Comparison of ENCODE assay signal across 8 cellular contexts in the genomic region with DNA sequence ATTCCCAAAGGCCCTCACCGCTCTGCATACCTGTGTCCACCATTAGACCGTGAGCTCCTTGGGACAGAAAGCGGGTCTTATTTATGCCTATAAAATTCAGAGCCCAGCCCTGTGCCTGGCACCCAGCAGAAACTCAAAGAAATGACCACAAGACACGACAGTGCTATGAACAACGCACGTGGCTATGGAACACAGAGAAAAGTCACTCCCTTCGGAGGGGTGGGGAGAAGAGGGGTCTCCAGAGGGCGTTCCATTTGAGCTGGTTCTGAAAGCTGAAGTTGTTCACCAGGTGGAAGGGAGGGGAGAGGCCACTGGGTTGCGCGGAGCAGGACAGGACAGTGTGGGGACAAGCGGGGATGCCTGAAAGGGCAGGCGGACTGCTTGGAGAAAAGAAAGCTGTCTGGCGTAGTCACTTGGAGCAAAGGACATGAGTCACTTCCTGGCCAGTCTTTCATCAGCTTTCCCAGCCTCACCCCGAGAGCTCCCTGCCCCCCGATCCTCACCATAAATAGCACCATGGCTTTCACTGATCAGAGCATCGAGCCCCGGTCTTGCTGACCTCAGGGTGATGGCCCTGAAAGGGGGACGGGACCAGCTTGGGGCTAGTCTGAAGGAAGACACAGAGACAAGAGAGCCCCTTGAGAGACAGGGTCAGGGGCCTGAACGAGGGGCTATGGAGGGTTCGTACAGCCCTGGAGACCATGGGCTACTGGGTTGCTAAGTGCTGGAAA. TPM values are rescaled to one million over a fixed set of nuclear protein-coding genes. Genes with fewer than 3 reads are reported as not detected.
DNase-seq lines count a peak whose midpoint lies in the region; ATAC-seq and TF ChIP-seq lines count a peak whose summit lies in the region.

No MANE protein-coding gene starts in this region.

- H3K4me1 Mint-ChIP-seq in WTC11 (peaks cover 15% of the 10 kb centered on the region), neural crest cell (peaks cover 44% of the 10 kb centered on the region)

- no peaks in the 10 kb centered on the region for H3K9me3 Mint-ChIP-seq in WTC11
- H3K9me3 Mint-ChIP-seq in neural crest cell = no peaks in the 10 kb centered on the region

- H3K27me3 Mint-ChIP-seq in WTC11 (ENCODE audit: low read depth) (no peaks in the 10 kb centered on the region), neural crest cell (ENCODE audit: low read depth) (no peaks in the 10 kb centered on the region)

- H3K4me3 Mint-ChIP-seq in WTC11 = no peak overlapping the region
- H3K4me3 Mint-ChIP-seq in neural crest cell = peak overlapping the region; percentile 67

- ATAC-seq in WTC11 = peak; percentile 25
- ATAC-seq in HG03469 (IDR thresholded peaks at IDR 0.05; ENCODE audit: unreplicated experiment) = no peak

- H3K36me3 Mint-ChIP-seq in WTC11 = no peaks in the 10 kb centered on the region
- H3K36me3 Mint-ChIP-seq in neural crest cell (ENCODE audit: low read depth) = no peaks in the 10 kb centered on the region

- TF ChIP-seq CTCF in WTC11 (IDR thresholded peaks at IDR 0.05) (no peak), fibroblast of the aortic adventitia (IDR thresholded peaks at IDR 0.05; ENCODE audit: insufficient read depth, low read length) (no peak), neural crest cell (conservative IDR thresholded peaks at IDR 0.05) (no peak)

- CTCF ChIA-PET in WTC11 (lab: Charles Lee) = interaction anchor here (0.9 to 11.4 kb wide), 15 partner anchors 9 to 229 kb away, joined by 3 to 220 read pairs (median 4); no protein-coding TSS in a partner anchor

- peak; percentile 36 for DNase-seq in stimulated activated CD4-positive, alpha-beta T cell treated with anti-CD3 and anti-CD28 coated beads, Interleukin-1b, Interleukin-23, amount 100 ng/mL, for 48 hours
- no peak for DNase-seq in stimulated activated CD4-positive, alpha-beta T cell treated with anti-CD3 and anti-CD28 coated beads, Interleukin-2, amount 100 ng/mL, for 24 hours
- DNase-seq in WTC11 (ENCODE audit: low spot score) (no peak), fibroblast of the aortic adventitia (ENCODE audit: low read depth) (peak; percentile 94), neural crest cell (ENCODE audit: low read depth, low spot score) (peak; percentile 41), NCI-H187 (lab: John Stamatoyannopoulos, UW) (no peak), NCI-H1105 treated with DMSO at 0.1 percent for 48 hours (lab: John Stamatoyannopoulos, UW) (no peak)

- POLR2A ChIA-PET in WTC11 (lab: Charles Lee) = interaction anchor here (0.9 to 1.5 kb wide), 4 partner anchors 9 to 83 kb away, joined by 3 to 4 read pairs (median 3); partner anchors contain the start of gene ECE1

- H3K27ac Mint-ChIP-seq in WTC11 (peak overlapping the region; percentile 81), neural crest cell (ENCODE audit: unreplicated experiment) (peak overlapping the region; percentile 100)

- H3K4me3 ChIP-seq in fibroblast of the aortic adventitia (ENCODE audit: low read depth, low read length) = peak overlapping the region; percentile 25

TF ChIP-seq in WTC11, 78 proteins besides CTCF, POLR2A, EP300 and RAD21:
- TF ChIP-seq FOXP1 (CRISPR knock-in tag; IDR thresholded peaks at IDR 0.05; ENCODE audit: borderline replicate concordance) (no peak), CBFB (CRISPR knock-in tag; IDR thresholded peaks at IDR 0.05; ENCODE audit: low read depth) (no peak), IRF2 (CRISPR knock-in tag; IDR thresholded peaks at IDR 0.05; ENCODE audit: borderline replicate concordance, low read depth) (no peak), GRHL2 (CRISPR knock-in tag; IDR thresholded peaks at IDR 0.05; ENCODE audit: insufficient replicate concordance, severe bottlenecking) (no peak), GABPB1 (CRISPR knock-in tag; IDR thresholded peaks at IDR 0.05) (peak; percentile 67; the same call in 1 of the 2 replicates), AFF4 (CRISPR knock-in tag; IDR thresholded peaks at IDR 0.05; ENCODE audit: borderline replicate concordance) (no peak), ZNF121 (CRISPR knock-in tag; IDR thresholded peaks at IDR 0.05) (peak; percentile 76; the same call in 1 of the 2 replicates), MXD4 (CRISPR knock-in tag; IDR thresholded peaks at IDR 0.05; ENCODE audit: borderline replicate concordance) (no peak)
- TF ChIP-seq, protein P1, sequence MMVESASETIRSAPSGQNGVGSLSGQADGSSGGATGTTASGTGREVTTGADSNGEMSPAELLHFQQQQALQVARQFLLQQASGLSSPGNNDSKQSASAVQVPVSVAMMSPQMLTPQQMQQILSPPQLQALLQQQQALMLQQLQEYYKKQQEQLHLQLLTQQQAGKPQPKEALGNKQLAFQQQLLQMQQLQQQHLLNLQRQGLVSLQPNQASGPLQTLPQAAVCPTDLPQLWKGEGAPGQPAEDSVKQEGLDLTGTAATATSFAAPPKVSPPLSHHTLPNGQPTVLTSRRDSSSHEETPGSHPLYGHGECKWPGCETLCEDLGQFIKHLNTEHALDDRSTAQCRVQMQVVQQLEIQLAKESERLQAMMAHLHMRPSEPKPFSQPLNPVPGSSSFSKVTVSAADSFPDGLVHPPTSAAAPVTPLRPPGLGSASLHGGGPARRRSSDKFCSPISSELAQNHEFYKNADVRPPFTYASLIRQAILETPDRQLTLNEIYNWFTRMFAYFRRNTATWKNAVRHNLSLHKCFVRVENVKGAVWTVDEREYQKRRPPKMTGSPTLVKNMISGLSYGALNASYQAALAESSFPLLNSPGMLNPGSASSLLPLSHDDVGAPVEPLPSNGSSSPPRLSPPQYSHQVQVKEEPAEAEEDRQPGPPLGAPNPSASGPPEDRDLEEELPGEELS (CRISPR knock-in tag; IDR thresholded peaks at IDR 0.05) = no peak
- TF ChIP-seq, protein P2, sequence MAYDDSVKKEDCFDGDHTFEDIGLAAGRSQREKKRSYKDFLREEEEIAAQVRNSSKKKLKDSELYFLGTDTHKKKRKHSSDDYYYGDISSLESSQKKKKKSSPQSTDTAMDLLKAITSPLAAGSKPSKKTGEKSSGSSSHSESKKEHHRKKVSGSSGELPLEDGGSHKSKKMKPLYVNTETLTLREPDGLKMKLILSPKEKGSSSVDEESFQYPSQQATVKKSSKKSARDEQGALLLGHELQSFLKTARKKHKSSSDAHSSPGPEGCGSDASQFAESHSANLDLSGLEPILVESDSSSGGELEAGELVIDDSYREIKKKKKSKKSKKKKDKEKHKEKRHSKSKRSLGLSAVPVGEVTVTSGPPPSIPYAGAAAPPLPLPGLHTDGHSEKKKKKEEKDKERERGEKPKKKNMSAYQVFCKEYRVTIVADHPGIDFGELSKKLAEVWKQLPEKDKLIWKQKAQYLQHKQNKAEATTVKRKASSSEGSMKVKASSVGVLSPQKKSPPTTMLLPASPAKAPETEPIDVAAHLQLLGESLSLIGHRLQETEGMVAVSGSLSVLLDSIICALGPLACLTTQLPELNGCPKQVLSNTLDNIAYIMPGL (CRISPR knock-in tag; IDR thresholded peaks at IDR 0.05) = no peak

RNA-seq across cellular contexts. Expression of gene ECE1, which starts 28.5 kb away (rescaled TPM):
- 40.6 to 45.0 TPM (median 42.0 TPM) in 3 replicates for total RNA-seq in WTC11 (2021)
- 30.7 and 90.4 TPM in 2 replicates for total RNA-seq in fibroblast of the aortic adventitia (ENCODE audit: low replicate concordance)
- total RNA-seq in neural crest cell = 38.3 and 40.3 TPM in 2 replicates

Comparison
In these comparisons a context has a peak if more than half of its experiments do, and no peak if none do; other contexts are left out.
1. DNase-seq: peak in stimulated activated CD4-positive, alpha-beta T cell treated with anti-CD3 and anti-CD28 coated beads, Interleukin-1b, Interleukin-23, amount 100 ng/mL, for 48 hours (single experiment), fibroblast of the aortic adventitia (single experiment) and neural crest cell (single experiment); none in stimulated activated CD4-positive, alpha-beta T cell treated with anti-CD3 and anti-CD28 coated beads, Interleukin-2, amount 100 ng/mL, for 24 hours (0 of 2), WTC11 (single experiment), NCI-H187 (0 of 2) and NCI-H1105 treated with DMSO at 0.1 percent for 48 hours (single experiment).